ENCODE assay signal across 12 cellular contexts in genomic region chr7:69708857-69709256, GRCh38.
DNase-seq lines count a peak whose midpoint lies in the region; ATAC-seq and TF ChIP-seq lines count a peak whose summit lies in the region.
"Had no signal": no experiment of that assay in that cellular context is flagged by ENCODE, and none has a peak within 500 bp of the region (broad histone marks: within the 10 kb centered on the region; RNA-seq: fewer than 3 reads in every experiment).

No MANE protein-coding gene starts in this region.

- no peaks in the 10 kb centered on the region for H3K9me3 Mint-ChIP-seq in activated T-helper 2 cell treated with anti-CD3 and anti-CD28 coated beads, Interferon-gamma antibody, Interleukin-2, Interleukin-4, amounts not matched to agents 10 μg/mL and 5 μg/mL and 100 μg/mL, durations not matched to agents 14 hours and 24 hours and 36 hours
- H3K9me3 Mint-ChIP-seq: CD8-positive, alpha-beta memory T cell; nephron had no signal

- no peak overlapping the region for H3K4me3 ChIP-seq in BLaER1
- no peak overlapping the region for H3K4me3 ChIP-seq in GM23248
- no peak overlapping the region for H3K4me3 ChIP-seq in right cardiac atrium (ENCODE audit: low read length)

- H4K20me1 ChIP-seq in BLaER1: peaks cover 94% of the 10 kb centered on the region
- H4K20me1 ChIP-seq in GM23248 (ENCODE audit: insufficient read depth): no peaks in the 10 kb centered on the region

- H3K9me2 ChIP-seq in GM23248 (ENCODE audit: insufficient read depth): no peaks in the 10 kb centered on the region; the same call in 1 of the 2 replicates

- 0 out of 2 replicates have a peak, but pooled peaks cover 8% of the 10 kb centered on the region for H3K36me3 ChIP-seq in BLaER1
- no peaks in the 10 kb centered on the region for H3K36me3 ChIP-seq in GM23248 (ENCODE audit: low read depth)

- H3K9ac ChIP-seq in BLaER1: no peak overlapping the region
- H3K9ac ChIP-seq in GM23248: no peak overlapping the region

- H3K4me1 ChIP-seq in BLaER1 (peaks cover 44% of the 10 kb centered on the region), GM23248 (ENCODE audit: insufficient read depth) (no peaks in the 10 kb centered on the region), right cardiac atrium (ENCODE audit: control insufficient read depth, insufficient read depth, low read length) (peaks cover 6% of the 10 kb centered on the region)

- no peaks in the 10 kb centered on the region for H3F3A ChIP-seq in GM23248 (ENCODE audit: insufficient read depth)

- no peaks in the 10 kb centered on the region for H3K36me3 Mint-ChIP-seq in activated T-helper 2 cell treated with anti-CD3 and anti-CD28 coated beads, Interferon-gamma antibody, Interleukin-2, Interleukin-4, amounts not matched to agents 10 μg/mL and 5 μg/mL and 100 μg/mL, durations not matched to agents 14 hours and 24 hours and 36 hours (ENCODE audit: low read depth)
- H3K36me3 Mint-ChIP-seq: CD8-positive, alpha-beta memory T cell had no signal

- no peak overlapping the region for H3K27ac Mint-ChIP-seq in activated T-helper 2 cell treated with anti-CD3 and anti-CD28 coated beads, Interferon-gamma antibody, Interleukin-2, Interleukin-4, amounts not matched to agents 10 μg/mL and 5 μg/mL and 100 μg/mL, durations not matched to agents 14 hours and 24 hours and 36 hours
- H3K27ac Mint-ChIP-seq: nephron had no signal

- H3K79me2 ChIP-seq in GM23248 (ENCODE audit: insufficient read depth): no peaks in the 10 kb centered on the region

- no peaks in the 10 kb centered on the region for H3K27me3 Mint-ChIP-seq in activated T-helper 2 cell treated with anti-CD3 and anti-CD28 coated beads, Interferon-gamma antibody, Interleukin-2, Interleukin-4, amounts not matched to agents 10 μg/mL and 5 μg/mL and 100 μg/mL, durations not matched to agents 14 hours and 24 hours and 36 hours (ENCODE audit: low read depth)

- DNase-seq in GM23248 (peak; percentile 26), NCI-H774 (lab: John Stamatoyannopoulos, UW) (peak; percentile 19), right cardiac atrium (peak in 1 of 3 donors; percentile 41), GM10266 (ENCODE audit: extremely low spot score) (no peak)
- no peak for DNase-seq in effector CD8-positive, alpha-beta T cell (lab: John Stamatoyannopoulos, UW)
- no peak for DNase-seq in activated T-helper 2 cell treated with anti-CD3 and anti-CD28 coated beads, Interferon-gamma antibody, Interleukin-2, Interleukin-4, amounts not matched to agents 10 μg/mL and 5 μg/mL and 100 μg/mL, durations not matched to agents 14 hours and 24 hours and 36 hours (ENCODE audit: low spot score)
- DNase-seq: activated T-cell treated with anti-CD3 and anti-CD28 coated beads, Interleukin-2, amount 50 U/mL, for 1 hour; CD8-positive, alpha-beta memory T cell; stimulated activated CD4-positive, alpha-beta T cell treated with anti-CD3 and anti-CD28 coated beads, Interleukin-12 subunit alpha, Interleukin-12 subunit beta, amount 100 ng/mL, for 4 hours had no signal

- no peak for TF ChIP-seq CTCF in GM10266 (IDR thresholded peaks at IDR 0.05; ENCODE audit: control insufficient read depth, insufficient read depth, low read depth, missing control alignments)

- H2AFZ ChIP-seq in GM23248: no peak overlapping the region

- H3K27me3 ChIP-seq in BLaER1 (no peaks in the 10 kb centered on the region), GM23248 (replicated peaks; ENCODE audit: insufficient read depth) (no peaks in the 10 kb centered on the region), right cardiac atrium (ENCODE audit: control insufficient read depth, insufficient read depth) (no peaks in the 10 kb centered on the region)

- H3K27ac ChIP-seq in BLaER1 (no peak overlapping the region), GM23248 (no peak overlapping the region), right cardiac atrium (ENCODE audit: low read length) (no peak overlapping the region)

- intact Hi-C loops in right cardiac atrium (cut with DNase I): no loop called here
- intact Hi-C loops in activated T-helper 2 cell treated with anti-CD3 and anti-CD28 coated beads, Interferon-gamma antibody, Interleukin-2, Interleukin-4, amounts not matched to agents 10 μg/mL and 5 μg/mL and 100 μg/mL, durations not matched to agents 14 hours and 24 hours and 36 hours (cut with micrococcal nuclease): no loop called here

- ATAC-seq in right cardiac atrium (peak; percentile 73 to 78), GM18502 (IDR thresholded peaks at IDR 0.05; ENCODE audit: poor library complexity, unreplicated experiment) (no peak)

- H3K4me2 ChIP-seq in BLaER1 (peak overlapping the region; percentile 17; the same call in 1 of the 2 replicates), GM23248 (ENCODE audit: unreplicated experiment) (no peak overlapping the region)

- H3K4me1 Mint-ChIP-seq in activated T-helper 2 cell treated with anti-CD3 and anti-CD28 coated beads, Interferon-gamma antibody, Interleukin-2, Interleukin-4, amounts not matched to agents 10 μg/mL and 5 μg/mL and 100 μg/mL, durations not matched to agents 14 hours and 24 hours and 36 hours (ENCODE audit: low read depth): no peaks in the 10 kb centered on the region
- H3K4me1 Mint-ChIP-seq: CD8-positive, alpha-beta memory T cell had no signal

- H3K4me3 Mint-ChIP-seq in activated T-helper 2 cell treated with anti-CD3 and anti-CD28 coated beads, Interferon-gamma antibody, Interleukin-2, Interleukin-4, amounts not matched to agents 10 μg/mL and 5 μg/mL and 100 μg/mL, durations not matched to agents 14 hours and 24 hours and 36 hours (ENCODE audit: low read depth): no peak overlapping the region
- H3K4me3 Mint-ChIP-seq: CD8-positive, alpha-beta memory T cell; nephron had no signal

- in situ Hi-C loops in GM23248 (cut with MboI): no loop called here

- no peaks in the 10 kb centered on the region; the same call in 1 of the 2 replicates for H3K9me3 ChIP-seq in BLaER1
- no peaks in the 10 kb centered on the region for H3K9me3 ChIP-seq in GM23248 (ENCODE audit: low read depth)
- no peaks in the 10 kb centered on the region for H3K9me3 ChIP-seq in right cardiac atrium (ENCODE audit: control insufficient read depth, low read length)

- WGBS in GM23248 (ENCODE audit: low coverage in 1 of 2, low lambda C conversion rate in 2 of 2, missing lambda C conversion rate in 2 of 2), 2 experiments: 86 to 88% methylated on average over 2 of the region's 2 CpGs
- 66% methylated on average over 2 of the region's 2 CpGs for WGBS in right cardiac atrium

Comparison
In these comparisons a context has a peak if more than half of its experiments do, and no peak if none do; other contexts are left out.
1. DNase-seq: peak in GM23248 (single experiment) and NCI-H774 (single experiment); none in effector CD8-positive, alpha-beta T cell (single experiment), GM10266 (single experiment) and activated T-helper 2 cell treated with anti-CD3 and anti-CD28 coated beads, Interferon-gamma antibody, Interleukin-2, Interleukin-4, amounts not matched to agents 10 μg/mL and 5 μg/mL and 100 μg/mL, durations not matched to agents 14 hours and 24 hours and 36 hours (single experiment).